ENCODE assay signal across 8 cellular contexts in genomic region chr22:17172172-17172833, GRCh38. TPM values are rescaled to one million over a fixed set of nuclear protein-coding genes. Genes with fewer than 3 reads are reported as not detected.
DNase-seq lines count a peak whose midpoint lies in the region; ATAC-seq and TF ChIP-seq lines count a peak whose summit lies in the region.

No MANE protein-coding gene starts in this region.

- H3K4me1 Mint-ChIP-seq in activated T-helper 17 cell treated with anti-CD3 and anti-CD28 coated beads, Interleukin-2, amount 50 U/mL, for 72 hours, result no peaks in the 10 kb centered on the region

- whole genome bisulfite sequencing in sigmoid colon, 2 donors, result 76 to 77% methylated on average over 17 of the region's 17 CpGs

- in situ Hi-C loops in HAP-1 (cut with MboI; ENCODE audit: low sequenced_read_pairs), result loop anchor here (5.0 kb wide), 1 partner anchor 330 kb away; no protein-coding TSS in a partner anchor

- no peaks in the 10 kb centered on the region for H3K27me3 ChIP-seq in HAP-1 (ENCODE audit: low read depth)
- no peaks in the 10 kb centered on the region for H3K27me3 ChIP-seq in left ventricle myocardium inferior (ENCODE audit: low read depth)
- no peaks in the 10 kb centered on the region for H3K27me3 ChIP-seq in sigmoid colon

- no peak for ATAC-seq in activated T-helper 17 cell treated with anti-CD3 and anti-CD28 coated beads, Interleukin-2, amount 50 U/mL, for 72 hours (replicated peaks)

- DNase-seq in HAP-1 (ENCODE audit: low spot score in 2 of 2), result peak in 1 of 2 experiments; percentile 38
- DNase-seq in left ventricle myocardium inferior, result peak; percentile 64
- DNase-seq in sigmoid colon, result peak; percentile 68
- no peak for DNase-seq in NCI-H1105 (lab: John Stamatoyannopoulos, UW)
- no peak for DNase-seq in AG20443 (ENCODE audit: low spot score)
- DNase-seq in COLO668 (lab: John Stamatoyannopoulos, UW; ENCODE audit: unreplicated experiment), result no peak
- no peak for DNase-seq in NCI-H128 (lab: John Stamatoyannopoulos, UW; ENCODE audit: unreplicated experiment)

- H3K4me3 ChIP-seq in HAP-1 (peak overlapping the region; percentile 48), left ventricle myocardium inferior (peak overlapping the region; percentile 74), sigmoid colon (peak overlapping the region; percentile 31 to 83 (median 63))

- TF ChIP-seq CTCF in left ventricle myocardium inferior (IDR thresholded peaks at IDR 0.05; ENCODE audit: borderline replicate concordance) (no peak), sigmoid colon (IDR thresholded peaks at IDR 0.05) (no peak)

- no peak for TF ChIP-seq POLR2A in sigmoid colon (IDR thresholded peaks at IDR 0.05)

- no peak for TF ChIP-seq EP300 in sigmoid colon (IDR thresholded peaks at IDR 0.05)

- H3K4me1 ChIP-seq in HAP-1, result peaks cover 4% of the 10 kb centered on the region
- peaks cover 32% of the 10 kb centered on the region for H3K4me1 ChIP-seq in left ventricle myocardium inferior
- H3K4me1 ChIP-seq in sigmoid colon, result peaks cover 0 to 17% (median 8%) of the 10 kb centered on the region in 4 donors

- H3K9me3 Mint-ChIP-seq in activated T-helper 17 cell treated with anti-CD3 and anti-CD28 coated beads, Interleukin-2, amount 50 U/mL, for 72 hours, result no peaks in the 10 kb centered on the region

- H3K27ac ChIP-seq in left ventricle myocardium inferior (replicated peaks), result peak overlapping the region; percentile 99
- peak overlapping the region; percentile 86 to 92 (median 89) for H3K27ac ChIP-seq in sigmoid colon

- no peaks in the 10 kb centered on the region for H3K27me3 Mint-ChIP-seq in activated T-helper 17 cell treated with anti-CD3 and anti-CD28 coated beads, Interleukin-2, amount 50 U/mL, for 72 hours

- H3K4me3 Mint-ChIP-seq in activated T-helper 17 cell treated with anti-CD3 and anti-CD28 coated beads, Interleukin-2, amount 50 U/mL, for 72 hours, result peak overlapping the region; percentile 86

- no peaks in the 10 kb centered on the region; the same call in 1 of the 2 replicates for H3K9me3 ChIP-seq in HAP-1
- no peaks in the 10 kb centered on the region for H3K9me3 ChIP-seq in left ventricle myocardium inferior (replicated peaks)
- H3K9me3 ChIP-seq in sigmoid colon, result no peaks in the 10 kb centered on the region

- intact Hi-C loops in left ventricle myocardium inferior (cut with micrococcal nuclease) (no loop called here), sigmoid colon (cut with DNase I) (loop anchor here (5.0 kb wide), 1 partner anchor 90 kb away; the partner anchor contains the start of gene IL17RA)

- no peak overlapping the region for H3K27ac Mint-ChIP-seq in activated T-helper 17 cell treated with anti-CD3 and anti-CD28 coated beads, Interleukin-2, amount 50 U/mL, for 72 hours

- no peaks in the 10 kb centered on the region for H3K36me3 ChIP-seq in HAP-1 (replicated peaks)
- no peaks in the 10 kb centered on the region for H3K36me3 ChIP-seq in left ventricle myocardium inferior
- no peaks in the 10 kb centered on the region for H3K36me3 ChIP-seq in sigmoid colon

- no peaks in the 10 kb centered on the region for H3K36me3 Mint-ChIP-seq in activated T-helper 17 cell treated with anti-CD3 and anti-CD28 coated beads, Interleukin-2, amount 50 U/mL, for 72 hours (ENCODE audit: low read depth)

RNA-seq across cellular contexts. Expression of gene HDHD5, which starts 13.2 kb away (rescaled TPM):
- total RNA-seq in activated T-helper 17 cell treated with anti-CD3 and anti-CD28 coated beads, Interleukin-2, amount 50 U/mL, for 72 hours, result 10 to 100 TPM; 44.6 to 56.0 TPM
- total RNA-seq in left ventricle myocardium inferior (52.6 TPM), sigmoid colon (10 to 100 TPM; 26.7 to 39.3 (median 34.4) TPM)
- polyA plus RNA-seq in sigmoid colon, result 10 to 100 TPM; 27.0 to 49.0 (median 33.5) TPM

RNA-seq across cellular contexts. Expression of gene ADA2, which starts 46.9 kb away (rescaled TPM):
- total RNA-seq in activated T-helper 17 cell treated with anti-CD3 and anti-CD28 coated beads, Interleukin-2, amount 50 U/mL, for 72 hours, result 1 to 10 TPM; 2.1 to 4.0 TPM
- 38.0 TPM for total RNA-seq in left ventricle myocardium inferior
- total RNA-seq in sigmoid colon, result 1 to 10 TPM; 2.8 to 8.3 (median 6.4) TPM
- 10 to 100 TPM in 2 of 3 donors, 1 to 10 TPM in 1; 8.4 to 29.0 (median 12.3) TPM for polyA plus RNA-seq in sigmoid colon

RNA-seq across cellular contexts. Expression of gene TMEM121B, which starts 51.1 kb away (rescaled TPM):
- under 1 TPM in 1 of 2 donors, not detected in 1; 0.08 TPM for total RNA-seq in activated T-helper 17 cell treated with anti-CD3 and anti-CD28 coated beads, Interleukin-2, amount 50 U/mL, for 72 hours
- total RNA-seq in left ventricle myocardium inferior, result 1.5 TPM
- total RNA-seq in sigmoid colon, result under 1 TPM in 3 of 4 donors, not detected in 1; 0.36 to 0.54 (median 0.49) TPM
- under 1 TPM in 1 of 3 donors, not detected in 2; 0.17 TPM for polyA plus RNA-seq in sigmoid colon

Comparison
In these comparisons a context has a peak if more than half of its experiments do, and no peak if none do; other contexts are left out.
1. DNase-seq: peak in left ventricle myocardium inferior (single experiment) and sigmoid colon (single experiment); none in NCI-H1105 (single experiment), AG20443 (single experiment), COLO668 (single experiment) and NCI-H128 (single experiment).
2. Peak in every context shown above with its lines, with median percentiles within 50 percentile points of each other: H3K4me3 ChIP-seq.